ENCODE assay signal across 8 cellular contexts in the genomic region with DNA sequence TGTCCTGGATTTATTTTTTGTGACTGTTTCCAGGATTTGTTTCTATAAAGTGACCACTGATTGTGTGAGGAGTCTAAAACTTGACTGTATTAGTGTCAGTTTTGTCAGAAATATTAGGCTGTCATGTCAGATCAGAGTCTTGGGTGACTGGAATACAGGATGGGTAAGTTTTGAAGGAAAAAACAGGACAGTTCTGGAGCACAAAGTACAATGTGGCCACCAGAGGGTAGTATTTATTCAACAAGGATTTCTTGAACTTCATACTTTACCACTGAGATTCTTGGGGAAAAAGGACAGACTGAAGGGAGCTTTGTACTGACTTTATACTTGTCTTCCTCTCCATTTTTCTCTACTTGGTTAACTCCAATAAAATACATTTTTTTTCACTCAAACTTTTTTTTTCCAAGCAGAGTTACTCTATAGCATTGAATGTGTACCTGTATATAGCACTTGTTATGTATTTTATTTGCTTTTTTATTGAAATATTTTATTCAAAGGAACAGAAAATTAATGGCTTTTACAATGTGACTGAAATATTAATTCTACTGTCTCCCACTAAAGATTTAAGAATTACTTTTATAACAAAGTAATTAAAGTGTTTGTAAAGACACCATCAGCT. TPM values are rescaled to one million over a fixed set of nuclear protein-coding genes. Genes with fewer than 3 reads are reported as not detected.
DNase-seq lines count a peak whose midpoint lies in the region; ATAC-seq and TF ChIP-seq lines count a peak whose summit lies in the region.

No MANE protein-coding gene starts in this region.

- no peak overlapping the region for H3K4me3 Mint-ChIP-seq in CD8-positive, alpha-beta memory T cell
- no peak overlapping the region for H3K4me3 Mint-ChIP-seq in activated CD4-positive, alpha-beta T cell treated with anti-CD3 and anti-CD28 coated beads, Interleukin-2, amount 10 ng/mL, durations not matched to agents 24 days and 14 days

- H3K36me3 Mint-ChIP-seq in CD8-positive, alpha-beta memory T cell, result peaks cover under 1 to 7% (median 3%) of the 10 kb centered on the region in 3 donors
- no peaks in the 10 kb centered on the region for H3K36me3 Mint-ChIP-seq in activated CD4-positive, alpha-beta T cell treated with anti-CD3 and anti-CD28 coated beads, Interleukin-2, amount 10 ng/mL, durations not matched to agents 24 days and 14 days (ENCODE audit: low read depth)

- peak in 11 of 12 donors; percentile 13 to 54 (median 36) for TF ChIP-seq CTCF in heart left ventricle (IDR thresholded peaks at IDR 0.05)
- peak in 1 of 2 donors; percentile 60 for TF ChIP-seq CTCF in right atrium auricular region (IDR thresholded peaks at IDR 0.05)
- peak; percentile 64 for TF ChIP-seq CTCF in RWPE2 (IDR thresholded peaks at IDR 0.05; ENCODE audit: poor library complexity, severe bottlenecking)
- TF ChIP-seq CTCF in gastroesophageal sphincter (IDR thresholded peaks at IDR 0.05), result peak; percentile 24 to 47 (median 40)
- peak in 5 of 6 experiments; percentile 23 to 54 (median 37) for TF ChIP-seq CTCF in upper lobe of left lung (IDR thresholded peaks at IDR 0.05)

- peaks cover 0 to 2% of the 10 kb centered on the region in 2 donors for H3K27me3 Mint-ChIP-seq in CD8-positive, alpha-beta memory T cell
- no peaks in the 10 kb centered on the region for H3K27me3 Mint-ChIP-seq in activated CD4-positive, alpha-beta T cell treated with anti-CD3 and anti-CD28 coated beads, Interleukin-2, amount 10 ng/mL, durations not matched to agents 24 days and 14 days

- ATAC-seq in heart left ventricle (peak in 1 of 4 donors; percentile 28), RWPE2 (ENCODE audit: low read depth) (peak; percentile 55; the same call in 2 of the 3 replicates), gastroesophageal sphincter (no peak), upper lobe of left lung (ENCODE audit: low FRiP score in 2 of 2) (peak in 1 of 2 donors; percentile 34)

- no peak overlapping the region for H3K27ac Mint-ChIP-seq in CD8-positive, alpha-beta memory T cell
- H3K27ac Mint-ChIP-seq in activated CD4-positive, alpha-beta T cell treated with anti-CD3 and anti-CD28 coated beads, Interleukin-2, amount 10 ng/mL, durations not matched to agents 24 days and 14 days, result no peak overlapping the region

- POLR2A ChIA-PET in CD8-positive, alpha-beta memory T cell (lab: Charles Lee), result no interaction called here

- H3K27me3 ChIP-seq in heart left ventricle (no peaks in the 10 kb centered on the region), right atrium auricular region (no peaks in the 10 kb centered on the region), RWPE2 (ENCODE audit: insufficient read depth, poor library complexity, severe bottlenecking) (no peaks in the 10 kb centered on the region), gastroesophageal sphincter (no peaks in the 10 kb centered on the region), upper lobe of left lung (no peaks in the 10 kb centered on the region)
- no peaks in the 10 kb centered on the region for H3K27me3 ChIP-seq in CD8-positive, alpha-beta memory T cell (ENCODE audit: insufficient read depth, low read length, poor library complexity, severe bottlenecking)

- no peaks in the 10 kb centered on the region for H3K4me1 ChIP-seq in heart left ventricle
- no peaks in the 10 kb centered on the region for H3K4me1 ChIP-seq in right atrium auricular region
- H3K4me1 ChIP-seq in RWPE2 (ENCODE audit: insufficient read depth, poor library complexity, severe bottlenecking), result peaks cover 14% of the 10 kb centered on the region
- peaks cover 0 to 6% (median 0%) of the 10 kb centered on the region in 3 donors for H3K4me1 ChIP-seq in gastroesophageal sphincter
- H3K4me1 ChIP-seq in upper lobe of left lung, result peaks cover 0 to 4% (median 1%) of the 10 kb centered on the region in 4 donors
- no peaks in the 10 kb centered on the region for H3K4me1 ChIP-seq in CD8-positive, alpha-beta memory T cell (ENCODE audit: insufficient read depth, low read length)

- H3K9me3 ChIP-seq in heart left ventricle (peaks cover 0 to under 1% (median 0%) of the 10 kb centered on the region in 12 donors), right atrium auricular region (no peaks in the 10 kb centered on the region), RWPE2 (ENCODE audit: severe bottlenecking) (no peaks in the 10 kb centered on the region), gastroesophageal sphincter (no peaks in the 10 kb centered on the region), upper lobe of left lung (no peaks in the 10 kb centered on the region)
- no peaks in the 10 kb centered on the region for H3K9me3 ChIP-seq in CD8-positive, alpha-beta memory T cell (ENCODE audit: low read length)

- CTCF ChIA-PET in CD8-positive, alpha-beta memory T cell (lab: Charles Lee), result interaction anchor here (1.2 kb wide), 1 partner anchor 9 kb away, joined by 8 read pairs; no protein-coding TSS in a partner anchor

- H3K4me3 ChIP-seq in heart left ventricle (no peak overlapping the region), right atrium auricular region (no peak overlapping the region), RWPE2 (ENCODE audit: severe bottlenecking) (no peak overlapping the region), gastroesophageal sphincter (no peak overlapping the region), upper lobe of left lung (no peak overlapping the region)
- H3K4me3 ChIP-seq in CD8-positive, alpha-beta memory T cell (ENCODE audit: low read length), result no peak overlapping the region

- DNase-seq in heart left ventricle (no peak), right atrium auricular region (ENCODE audit: low spot score) (no peak), RWPE2 (ENCODE audit: low spot score) (no peak), upper lobe of left lung (no peak), NCI-H2227 treated with DMSO at 0.1 percent for 48 hours (lab: John Stamatoyannopoulos, UW) (no peak)
- no peak for DNase-seq in CD8-positive, alpha-beta memory T cell
- no peak for DNase-seq in activated CD4-positive, alpha-beta T cell treated with anti-CD3 and anti-CD28 coated beads, Interleukin-2, amount 10 ng/mL, durations not matched to agents 24 days and 14 days

- no peak for TF ChIP-seq POLR2A in heart left ventricle (IDR thresholded peaks at IDR 0.05)
- TF ChIP-seq POLR2A in gastroesophageal sphincter (IDR thresholded peaks at IDR 0.05), result no peak
- no peak for TF ChIP-seq POLR2A in upper lobe of left lung (IDR thresholded peaks at IDR 0.05)

- TF ChIP-seq EP300 in gastroesophageal sphincter (IDR thresholded peaks at IDR 0.05), result no peak
- no peak for TF ChIP-seq EP300 in upper lobe of left lung (IDR thresholded peaks at IDR 0.05)

- H3K36me3 ChIP-seq in heart left ventricle (no peaks in the 10 kb centered on the region), right atrium auricular region (no peaks in the 10 kb centered on the region), RWPE2 (ENCODE audit: low read depth) (no peaks in the 10 kb centered on the region), gastroesophageal sphincter (no peaks in the 10 kb centered on the region), upper lobe of left lung (no peaks in the 10 kb centered on the region)
- H3K36me3 ChIP-seq in CD8-positive, alpha-beta memory T cell (ENCODE audit: insufficient read depth, low read length), result no peaks in the 10 kb centered on the region

- peaks cover 0 to 7% (median 3%) of the 10 kb centered on the region in 3 donors for H3K4me1 Mint-ChIP-seq in CD8-positive, alpha-beta memory T cell
- H3K4me1 Mint-ChIP-seq in activated CD4-positive, alpha-beta T cell treated with anti-CD3 and anti-CD28 coated beads, Interleukin-2, amount 10 ng/mL, durations not matched to agents 24 days and 14 days, result peaks cover 5% of the 10 kb centered on the region

- no peaks in the 10 kb centered on the region for H3K9me3 Mint-ChIP-seq in CD8-positive, alpha-beta memory T cell
- peaks cover 5% of the 10 kb centered on the region for H3K9me3 Mint-ChIP-seq in activated CD4-positive, alpha-beta T cell treated with anti-CD3 and anti-CD28 coated beads, Interleukin-2, amount 10 ng/mL, durations not matched to agents 24 days and 14 days

- intact Hi-C loops in heart left ventricle (cut with DNase I), result loop anchor here in 3 of 10 donors (5.0 to 10.0 kb wide), 3 partner anchors 788 to 1218 kb away; no protein-coding TSS in a partner anchor
- intact Hi-C loops in activated CD4-positive, alpha-beta T cell treated with anti-CD3 and anti-CD28 coated beads, Interleukin-2, amount 10 ng/mL, durations not matched to agents 24 days and 14 days (cut with micrococcal nuclease), result loop anchor here (5.0 kb wide), 2 partner anchors 115 to 775 kb away; no protein-coding TSS in a partner anchor

- H3K27ac ChIP-seq in heart left ventricle (no peak overlapping the region), right atrium auricular region (no peak overlapping the region), RWPE2 (ENCODE audit: poor library complexity, severe bottlenecking) (no peak overlapping the region), gastroesophageal sphincter (no peak overlapping the region), upper lobe of left lung (no peak overlapping the region)
- H3K27ac ChIP-seq in CD8-positive, alpha-beta memory T cell (ENCODE audit: low read depth, low read length), result no peak overlapping the region

RNA-seq across cellular contexts. Expression of gene LMO7, which starts 51.1 kb away (rescaled TPM):
- total RNA-seq in heart left ventricle, result 100 to 1,000 TPM; 286 to 573 (median 439) TPM
- 100 to 1,000 TPM; 195 to 289 TPM for polyA plus RNA-seq in heart left ventricle
- 100 to 1,000 TPM; 319 to 484 TPM for total RNA-seq in right atrium auricular region
- total RNA-seq in gastroesophageal sphincter, result 10 to 100 TPM; 15.1 to 45.0 (median 26.8) TPM
- total RNA-seq in upper lobe of left lung, result 1,000 to 10,000 TPM in 1 of 6 donors, 100 to 1,000 TPM in 5; 327 to 1,155 (median 811) TPM
- 1 to 10 TPM; 4.6 to 4.7 TPM for total RNA-seq in CD8-positive, alpha-beta memory T cell
- polyA plus RNA-seq in CD8-positive, alpha-beta memory T cell, result 4.9 TPM
- 4.3 and 5.8 TPM in 2 replicates for total RNA-seq in activated CD4-positive, alpha-beta T cell treated with anti-CD3 and anti-CD28 coated beads, Interleukin-2, amount 10 ng/mL, durations not matched to agents 24 days and 14 days

Comparison
In these comparisons a context has a peak if more than half of its experiments do, and no peak if none do; other contexts are left out.
1. RNA of gene LMO7, which starts 51.1 kb away (total RNA-seq): 327 to 1,155 TPM in upper lobe of left lung, 319 to 484 TPM in right atrium auricular region and 286 to 573 TPM in heart left ventricle; 15.1 to 45.0 TPM in gastroesophageal sphincter, 4.6 to 4.7 TPM in CD8-positive, alpha-beta memory T cell and 4.3 to 5.8 TPM in activated CD4-positive, alpha-beta T cell treated with anti-CD3 and anti-CD28 coated beads, Interleukin-2, amount 10 ng/mL, durations not matched to agents 24 days and 14 days; every median in the first group is over 4 times any median in the second.